ENCODE assay signal across 15 cellular contexts in the genomic region with DNA sequence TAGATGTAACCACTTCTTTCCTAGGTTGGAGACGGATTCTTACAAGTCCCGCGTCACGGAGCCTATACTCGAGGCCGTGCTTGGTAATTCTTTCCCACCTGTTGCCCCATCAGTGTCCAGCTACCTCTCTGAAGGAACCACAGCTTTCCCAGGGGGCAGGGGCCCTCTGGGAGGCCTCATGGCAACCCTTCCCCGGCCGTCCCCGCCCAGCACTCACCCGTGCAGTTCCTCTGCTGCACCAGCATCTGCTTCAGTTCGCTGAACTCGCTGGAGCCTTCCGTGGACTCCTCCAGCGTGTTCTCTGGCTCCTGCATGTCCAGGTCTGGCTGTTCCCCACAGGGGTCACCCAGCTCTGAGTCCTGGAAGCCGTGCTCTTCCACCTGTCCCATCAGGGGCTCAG. TPM values are rescaled to one million over a fixed set of nuclear protein-coding genes. Genes with fewer than 3 reads are reported as not detected.
DNase-seq lines count a peak whose midpoint lies in the region; ATAC-seq and TF ChIP-seq lines count a peak whose summit lies in the region.
"Had no signal": no experiment of that assay in that cellular context is flagged by ENCODE, and none has a peak within 500 bp of the region (broad histone marks: within the 10 kb centered on the region; RNA-seq: fewer than 3 reads in every experiment).

No MANE protein-coding gene starts in this region.

- H3K27ac Mint-ChIP-seq in activated naive CD8-positive, alpha-beta T cell treated with anti-CD3 and anti-CD28 coated beads for 36 hours: peak overlapping the region; percentile 34
- H3K27ac Mint-ChIP-seq in activated naive CD8-positive, alpha-beta T cell treated with anti-CD3 and anti-CD28 coated beads, Interleukin-2, amount 50 U/mL, for 24 hours: no peak overlapping the region

- H3K27me3 Mint-ChIP-seq in activated naive CD8-positive, alpha-beta T cell treated with anti-CD3 and anti-CD28 coated beads for 36 hours: no peaks in the 10 kb centered on the region
- no peaks in the 10 kb centered on the region for H3K27me3 Mint-ChIP-seq in activated naive CD8-positive, alpha-beta T cell treated with anti-CD3 and anti-CD28 coated beads, Interleukin-2, amount 50 U/mL, for 24 hours
- H3K27me3 Mint-ChIP-seq: CD4-positive, alpha-beta memory T cell had no signal

- H3K4me3 Mint-ChIP-seq in activated naive CD8-positive, alpha-beta T cell treated with anti-CD3 and anti-CD28 coated beads for 36 hours: no peak overlapping the region
- H3K4me3 Mint-ChIP-seq in activated naive CD8-positive, alpha-beta T cell treated with anti-CD3 and anti-CD28 coated beads, Interleukin-2, amount 50 U/mL, for 24 hours: no peak overlapping the region
- H3K4me3 Mint-ChIP-seq: CD4-positive, alpha-beta memory T cell had no signal

- TF ChIP-seq CTCF in tibial artery (IDR thresholded peaks at IDR 0.05): no peak

- H3K4me1 Mint-ChIP-seq in activated naive CD8-positive, alpha-beta T cell treated with anti-CD3 and anti-CD28 coated beads for 36 hours: peaks cover 14% of the 10 kb centered on the region
- peaks cover 11% of the 10 kb centered on the region for H3K4me1 Mint-ChIP-seq in activated naive CD8-positive, alpha-beta T cell treated with anti-CD3 and anti-CD28 coated beads, Interleukin-2, amount 50 U/mL, for 24 hours

- DNase-seq in activated naive CD8-positive, alpha-beta T cell treated with anti-CD3 and anti-CD28 coated beads for 36 hours: no peak
- DNase-seq in activated naive CD8-positive, alpha-beta T cell treated with anti-CD3 and anti-CD28 coated beads, Interleukin-2, amount 50 U/mL, for 24 hours: no peak
- DNase-seq in islet precursor cell (peak; percentile 28), ureter (ENCODE audit: low spot score) (peak; percentile 9), tibial artery (no peak)
- no peak for DNase-seq in activated effector memory CD4-positive, alpha-beta T cell treated with anti-CD3 and anti-CD28 coated beads, Interleukin-2, amount 50 U/mL, for 16 hours
- DNase-seq: BE2C; C1 segment of cervical spinal cord; Calu3; CD4-positive, alpha-beta memory T cell; COR-L47; DND-41; GOT3 had no signal

- no peak overlapping the region for H3K27ac ChIP-seq in tibial artery
- H3K27ac ChIP-seq: 22Rv1 had no signal

- no peaks in the 10 kb centered on the region for H3K9me3 Mint-ChIP-seq in activated naive CD8-positive, alpha-beta T cell treated with anti-CD3 and anti-CD28 coated beads for 36 hours
- no peaks in the 10 kb centered on the region for H3K9me3 Mint-ChIP-seq in activated naive CD8-positive, alpha-beta T cell treated with anti-CD3 and anti-CD28 coated beads, Interleukin-2, amount 50 U/mL, for 24 hours
- H3K9me3 Mint-ChIP-seq: CD4-positive, alpha-beta memory T cell had no signal

- no peaks in the 10 kb centered on the region for H3K27me3 ChIP-seq in tibial artery
- H3K27me3 ChIP-seq: BE2C had no signal

- H3K36me3 ChIP-seq in tibial artery: peaks cover 15 to 67% (median 47%) of the 10 kb centered on the region in 3 donors

- intact Hi-C loops in tibial artery (cut with DNase I; ENCODE audit: low total_unique reads): no loop called here

- H3K4me1 ChIP-seq in tibial artery: no peaks in the 10 kb centered on the region
- H3K4me1 ChIP-seq: BE2C, HAP-1 had no signal

- H3K36me3 Mint-ChIP-seq in activated naive CD8-positive, alpha-beta T cell treated with anti-CD3 and anti-CD28 coated beads for 36 hours: peaks cover 22% of the 10 kb centered on the region
- H3K36me3 Mint-ChIP-seq in activated naive CD8-positive, alpha-beta T cell treated with anti-CD3 and anti-CD28 coated beads, Interleukin-2, amount 50 U/mL, for 24 hours (ENCODE audit: low read depth): peaks cover 50% of the 10 kb centered on the region

- no peak for ATAC-seq in activated naive CD8-positive, alpha-beta T cell treated with anti-CD3 and anti-CD28 coated beads, Interleukin-2, amount 50 U/mL, for 24 hours

- H3K9me3 ChIP-seq in tibial artery: no peaks in the 10 kb centered on the region
- H3K9me3 ChIP-seq: BE2C, HAP-1 had no signal

- H3K4me3 ChIP-seq in tibial artery: no peak overlapping the region
- H3K4me3 ChIP-seq: HAP-1 had no signal

RNA-seq across cellular contexts. Expression of a gene that starts 24.5 kb away (rescaled TPM):
- 10 to 100 TPM; 18.9 to 19.3 TPM for total RNA-seq in activated naive CD8-positive, alpha-beta T cell treated with anti-CD3 and anti-CD28 coated beads for 36 hours
- 15.1 TPM for total RNA-seq in ureter

Comparison
In these comparisons a context has a peak if more than half of its experiments do, and no peak if none do; other contexts are left out.
1. DNase-seq: peak in islet precursor cell (single experiment) and ureter (single experiment); none in activated naive CD8-positive, alpha-beta T cell treated with anti-CD3 and anti-CD28 coated beads for 36 hours (single experiment), activated naive CD8-positive, alpha-beta T cell treated with anti-CD3 and anti-CD28 coated beads, Interleukin-2, amount 50 U/mL, for 24 hours (single experiment), tibial artery (0 of 2) and activated effector memory CD4-positive, alpha-beta T cell treated with anti-CD3 and anti-CD28 coated beads, Interleukin-2, amount 50 U/mL, for 16 hours (single experiment).